9 cellular contexts compared by ENCODE assay signal in genomic region chr2:159982270-159982669, GRCh38.
A peak's percentile ranks its signal among the peaks of the same experiment; 100 is the strongest.
DNase-seq lines count a peak whose midpoint lies in the region; FAIRE-seq lines count a peak whose summit lies in the region.
"Had no signal": no experiment of that assay in that cellular context is flagged by ENCODE, and none has a peak within 500 bp of the region (broad histone marks: within the 10 kb centered on the region; RNA-seq: fewer than 3 reads in every experiment).

No MANE protein-coding gene starts in this region.

- FAIRE-seq in HTR-8/SVneo (lab: Jason Lieb, UNC) (no peak), urothelium cell line (lab: Jason Lieb, UNC) (no peak)

- DNase-seq in HTR-8/SVneo (ENCODE audit: insufficient read length, low spot score) (peak; percentile 33), amniotic epithelial cell (ENCODE audit: low read depth) (peak; percentile 60), islet precursor cell (peak; percentile 64), urothelium cell line (ENCODE audit: low spot score) (peak; percentile 82), ureter (ENCODE audit: low spot score) (no peak), OCI-M2 (lab: John Stamatoyannopoulos, UW; ENCODE audit: unreplicated experiment) (no peak)
- DNase-seq in activated T-cell treated with anti-CD3 and anti-CD28 coated beads, Interleukin-2, amount 50 U/mL, for 48 hours, result no peak
- DNase-seq: activated B cell treated with CpG ODN at 0.5 μM for 24 hours, hippocampal formation had no signal

Comparison
In these comparisons a context has a peak if more than half of its experiments do, and no peak if none do; other contexts are left out.
1. DNase-seq: peak in HTR-8/SVneo (single experiment), amniotic epithelial cell (single experiment), islet precursor cell (single experiment) and urothelium cell line (single experiment); none in ureter (single experiment), activated T-cell treated with anti-CD3 and anti-CD28 coated beads, Interleukin-2, amount 50 U/mL, for 48 hours (0 of 2) and OCI-M2 (single experiment).